Comparison of ENCODE assay signal across 8 cellular contexts in the genomic region with DNA sequence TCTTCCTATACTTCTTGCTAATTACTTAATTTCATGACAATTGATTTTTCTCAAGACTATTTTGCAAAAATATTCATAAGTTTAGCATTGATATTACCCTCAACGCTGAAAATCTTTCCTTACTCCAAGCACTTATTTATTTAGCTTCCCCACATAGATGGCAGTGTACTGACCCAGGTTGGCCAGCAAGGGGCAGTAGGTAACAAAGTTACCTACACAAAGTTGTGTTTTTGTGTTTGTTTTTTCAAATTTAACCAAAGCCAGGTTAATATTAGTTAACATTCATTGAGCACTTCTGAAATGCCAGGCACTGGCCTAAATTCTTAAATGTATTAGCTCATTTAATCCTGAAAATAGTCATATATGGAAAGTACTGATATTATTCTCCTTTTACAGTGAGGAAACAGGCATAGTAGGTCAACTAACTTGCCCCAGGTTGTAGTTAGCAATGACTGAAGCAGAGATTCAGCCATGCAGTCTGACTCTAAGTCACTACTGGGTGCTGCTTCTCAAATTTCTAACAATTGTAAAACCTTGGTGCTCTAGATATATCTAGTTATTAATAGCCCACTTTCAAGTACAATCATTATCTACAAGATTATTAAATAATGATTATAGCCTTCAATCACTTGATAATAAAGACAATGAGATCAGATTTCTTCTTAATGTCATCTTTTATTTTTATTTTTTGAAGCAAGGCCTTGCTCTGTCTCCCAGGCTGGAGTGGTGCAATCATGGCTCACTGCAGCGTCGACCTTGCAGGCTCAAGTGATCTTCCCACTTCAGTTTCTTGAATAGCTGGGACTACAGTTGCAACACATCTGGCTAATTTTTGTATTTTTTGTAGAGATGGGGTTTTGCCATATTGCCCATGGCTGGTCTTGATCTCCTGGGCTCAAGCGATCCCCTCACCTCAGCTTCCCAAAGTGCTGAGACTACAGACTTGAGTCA. TPM values are rescaled to one million over a fixed set of nuclear protein-coding genes. Genes with fewer than 3 reads are reported as not detected.
DNase-seq lines count a peak whose midpoint lies in the region; ATAC-seq and TF ChIP-seq lines count a peak whose summit lies in the region.

No MANE protein-coding gene starts in this region.

- DNase-seq in NCI-H2227 (lab: John Stamatoyannopoulos, UW; ENCODE audit: unreplicated experiment): peak; percentile 39
- no peak for DNase-seq in NCI-H2227 treated with DMSO at 0.1 percent for 48 hours (lab: John Stamatoyannopoulos, UW)
- DNase-seq in OCI-M1 (lab: John Stamatoyannopoulos, UW): peak; percentile 46
- DNase-seq in brain microvascular endothelial cell: no peak
- DNase-seq in left lobe of liver (ENCODE audit: low spot score): no peak
- DNase-seq in tibial artery: peak in 1 of 2 donors; percentile 35
- DNase-seq in HPDE6-E6E7 (ENCODE audit: extremely low spot score): no peak

- POLR2A ChIA-PET in HEK293 (lab: Yijun Ruan, JAX): no interaction called here

- CTCF ChIA-PET in HEK293 (lab: Yijun Ruan, JAX): interaction anchor here (0.6 to 3.8 kb wide), 15 partner anchors 11 to 341 kb away, joined by 3 to 39 read pairs (median 4); no protein-coding TSS in a partner anchor

- H3K4me1 ChIP-seq in HEK293 (ENCODE audit: control insufficient read depth, insufficient read depth, low read length) (peaks cover 4% of the 10 kb centered on the region; the same call in 1 of the 2 replicates), tibial artery (peaks cover 0 to 6% (median 3%) of the 10 kb centered on the region in 4 donors)

- H3K9me3 ChIP-seq in HEK293 (ENCODE audit: control insufficient read depth, insufficient read depth, low read depth, low read length): no peaks in the 10 kb centered on the region
- H3K9me3 ChIP-seq in tibial artery: no peaks in the 10 kb centered on the region

- H3K36me3 ChIP-seq in HEK293 (ENCODE audit: control insufficient read depth in 2 of 2, insufficient read depth in 1 of 2, low read length in 2 of 2): no peaks in the 10 kb centered on the region
- H3K36me3 ChIP-seq in brain microvascular endothelial cell (replicated peaks): no peaks in the 10 kb centered on the region
- no peaks in the 10 kb centered on the region for H3K36me3 ChIP-seq in tibial artery

- TF ChIP-seq CTCF in HEK293 (tag by site-specific recombination; IDR thresholded peaks at IDR 0.05) (no peak), brain microvascular endothelial cell (IDR thresholded peaks at IDR 0.05; ENCODE audit: low read depth, low read length, missing control alignments) (peak; percentile 87), tibial artery (IDR thresholded peaks at IDR 0.05) (peak; percentile 64 to 77)

- in situ Hi-C loops in brain microvascular endothelial cell (cut with HindIII; ENCODE audit: low pct_ligation_motif_present, low sequenced_read_pairs): no loop called here

- intact Hi-C loops in tibial artery (cut with DNase I; ENCODE audit: low total_unique reads): no loop called here

- H3K4me3 ChIP-seq in HEK293 (ENCODE audit: low read depth, low read length): no peak overlapping the region
- no peak overlapping the region for H3K4me3 ChIP-seq in brain microvascular endothelial cell (ENCODE audit: low read depth, low read length)
- H3K4me3 ChIP-seq in tibial artery: no peak overlapping the region

- peak; percentile 84 for ATAC-seq in left lobe of liver

- H3K27ac ChIP-seq in HEK293 (ENCODE audit: extremely low read depth, low read depth, low read length): no peak overlapping the region
- H3K27ac ChIP-seq in brain microvascular endothelial cell: no peak overlapping the region
- H3K27ac ChIP-seq in tibial artery: no peak overlapping the region

- H3K27me3 ChIP-seq in brain microvascular endothelial cell (replicated peaks) (no peaks in the 10 kb centered on the region), tibial artery (no peaks in the 10 kb centered on the region)

TF ChIP-seq in HEK293, 187 proteins besides CTCF, POLR2A, EP300 and RAD21:
- TF ChIP-seq, protein P1, sequence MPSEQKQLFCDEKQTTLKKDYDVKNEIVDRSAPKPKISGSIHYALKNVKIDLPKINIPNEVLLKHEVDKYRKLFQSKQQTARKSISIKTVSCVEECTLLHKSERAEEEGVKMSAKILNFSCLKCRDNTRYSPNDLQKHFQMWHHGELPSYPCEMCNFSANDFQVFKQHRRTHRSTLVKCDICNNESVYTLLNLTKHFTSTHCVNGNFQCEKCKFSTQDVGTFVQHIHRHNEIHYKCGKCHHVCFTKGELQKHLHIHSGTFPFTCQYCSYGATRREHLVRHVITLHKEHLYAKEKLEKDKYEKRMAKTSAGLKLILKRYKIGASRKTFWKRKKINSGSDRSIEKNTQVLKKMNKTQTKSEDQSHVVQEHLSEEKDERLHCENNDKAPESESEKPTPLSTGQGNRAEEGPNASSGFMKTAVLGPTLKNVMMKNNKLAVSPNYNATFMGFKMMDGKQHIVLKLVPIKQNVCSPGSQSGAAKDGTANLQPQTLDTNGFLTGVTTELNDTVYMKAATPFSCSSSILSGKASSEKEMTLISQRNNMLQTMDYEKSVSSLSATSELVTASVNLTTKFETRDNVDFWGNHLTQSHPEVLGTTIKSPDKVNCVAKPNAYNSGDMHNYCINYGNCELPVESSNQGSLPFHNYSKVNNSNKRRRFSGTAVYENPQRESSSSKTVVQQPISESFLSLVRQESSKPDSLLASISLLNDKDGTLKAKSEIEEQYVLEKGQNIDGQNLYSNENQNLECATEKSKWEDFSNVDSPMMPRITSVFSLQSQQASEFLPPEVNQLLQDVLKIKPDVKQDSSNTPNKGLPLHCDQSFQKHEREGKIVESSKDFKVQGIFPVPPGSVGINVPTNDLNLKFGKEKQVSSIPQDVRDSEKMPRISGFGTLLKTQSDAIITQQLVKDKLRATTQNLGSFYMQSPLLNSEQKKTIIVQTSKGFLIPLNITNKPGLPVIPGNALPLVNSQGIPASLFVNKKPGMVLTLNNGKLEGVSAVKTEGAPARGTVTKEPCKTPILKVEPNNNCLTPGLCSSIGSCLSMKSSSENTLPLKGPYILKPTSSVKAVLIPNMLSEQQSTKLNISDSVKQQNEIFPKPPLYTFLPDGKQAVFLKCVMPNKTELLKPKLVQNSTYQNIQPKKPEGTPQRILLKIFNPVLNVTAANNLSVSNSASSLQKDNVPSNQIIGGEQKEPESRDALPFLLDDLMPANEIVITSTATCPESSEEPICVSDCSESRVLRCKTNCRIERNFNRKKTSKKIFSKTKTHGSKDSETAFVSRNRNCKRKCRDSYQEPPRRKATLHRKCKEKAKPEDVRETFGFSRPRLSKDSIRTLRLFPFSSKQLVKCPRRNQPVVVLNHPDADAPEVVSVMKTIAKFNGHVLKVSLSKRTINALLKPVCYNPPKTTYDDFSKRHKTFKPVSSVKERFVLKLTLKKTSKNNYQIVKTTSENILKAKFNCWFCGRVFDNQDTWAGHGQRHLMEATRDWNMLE (tag by site-specific recombination; conservative IDR thresholded peaks at IDR 0.05; ENCODE audit: low read depth): no peak
- 0 out of 2 replicates have a peak, but pooled peaks have one; percentile 31 for TF ChIP-seq ZNF335 (tag by site-specific recombination; conservative IDR thresholded peaks at IDR 0.05)
- peak; percentile 48 for TF ChIP-seq ZNF654 (tag by site-specific recombination; IDR thresholded peaks at IDR 0.05; ENCODE audit: low read depth)
- 0 out of 2 replicates have a peak, but pooled peaks have one; percentile 16 for TF ChIP-seq ZNF664 (tag by site-specific recombination; IDR thresholded peaks at IDR 0.05)
- no peak for TF ChIP-seq ZXDB (tag by site-specific recombination; IDR thresholded peaks at IDR 0.05)

RNA-seq across cellular contexts. Expression of a gene that starts 5.8 kb away (rescaled TPM):
- 15.5 TPM for total RNA-seq in left lobe of liver

RNA-seq across cellular contexts. Expression of a gene that starts 31.8 kb away (rescaled TPM):
- total RNA-seq in left lobe of liver: 1.8 TPM

Comparison
In these comparisons a context has a peak if more than half of its experiments do, and no peak if none do; other contexts are left out.
1. DNase-seq: peak in NCI-H2227 (single experiment) and OCI-M1 (single experiment); none in NCI-H2227 treated with DMSO at 0.1 percent for 48 hours (single experiment), brain microvascular endothelial cell (single experiment), left lobe of liver (single experiment) and HPDE6-E6E7 (single experiment).